Comparison of ENCODE assay signal across 9 cellular contexts in the genomic region with DNA sequence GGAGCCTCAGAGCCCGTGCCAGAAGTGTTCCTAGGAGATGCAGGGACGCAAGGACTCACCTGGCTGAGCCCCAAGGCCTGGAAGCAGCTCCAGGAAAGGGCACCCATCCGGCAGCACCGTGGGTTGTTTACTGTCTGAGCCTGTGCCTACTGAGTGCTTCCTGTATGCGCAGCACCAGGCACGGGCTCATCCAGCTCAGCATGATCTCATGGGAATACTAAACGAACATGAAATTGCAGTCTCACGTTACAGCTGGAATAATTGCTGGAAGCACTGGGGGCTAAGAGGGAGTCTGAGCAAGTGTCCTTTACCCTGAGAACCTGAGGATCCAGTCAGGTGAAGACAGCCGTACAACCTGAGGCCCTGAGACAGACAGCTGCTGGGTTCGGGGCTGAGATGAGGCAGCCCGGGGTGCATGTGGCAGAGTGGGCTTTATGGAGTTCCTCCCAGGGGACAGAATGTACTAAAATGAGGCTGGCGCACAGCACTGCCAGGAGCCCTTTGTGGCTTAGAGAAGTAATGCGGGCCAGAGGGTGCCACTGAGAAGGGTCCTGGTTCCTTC. TPM values are rescaled to one million over a fixed set of nuclear protein-coding genes. Genes with fewer than 3 reads are reported as not detected.
DNase-seq lines count a peak whose midpoint lies in the region; ATAC-seq and TF ChIP-seq lines count a peak whose summit lies in the region.
"Had no signal": no experiment of that assay in that cellular context is flagged by ENCODE, and none has a peak within 500 bp of the region (broad histone marks: within the 10 kb centered on the region; RNA-seq: fewer than 3 reads in every experiment).

No MANE protein-coding gene starts in this region.

- peaks cover 0 to 66% (median 5%) of the 10 kb centered on the region in 3 donors for H3K36me3 ChIP-seq in tibial nerve
- H3K36me3 ChIP-seq in Caco-2 (ENCODE audit: control insufficient read depth, insufficient read depth, low read length) = peaks cover 11% of the 10 kb centered on the region

- H3K27me3 Mint-ChIP-seq in MCF 10A (ENCODE audit: insufficient read depth, unreplicated experiment) (no peaks in the 10 kb centered on the region), Caco-2 (ENCODE audit: insufficient read depth, unreplicated experiment) (no peaks in the 10 kb centered on the region)

- intact Hi-C loops in MCF 10A (cut with micrococcal nuclease) (loop anchor here (5.0 kb wide), 1 partner anchor 94 kb away; no protein-coding TSS in a partner anchor), Caco-2 (cut with micrococcal nuclease; ENCODE audit: unreplicated experiment) (no loop called here), left colon (cut with DNase I, micrococcal nuclease) (loop anchor here in 1 of 2 donors (5.0 to 10.0 kb wide), 2 partner anchors 39 to 111 kb away; no protein-coding TSS in a partner anchor)

- H3K4me3 ChIP-seq in tibial nerve (no peak overlapping the region), Caco-2 (ENCODE audit: low read depth, low read length) (no peak overlapping the region)

- H3K9me3 ChIP-seq in tibial nerve (no peaks in the 10 kb centered on the region), Caco-2 (no peaks in the 10 kb centered on the region)

- H3K27ac Mint-ChIP-seq in MCF 10A (ENCODE audit: low read depth, unreplicated experiment) (no peak overlapping the region), Caco-2 (ENCODE audit: unreplicated experiment) (no peak overlapping the region)

- POLR2A ChIA-PET in MCF 10A (lab: Yijun Ruan, JAX) (interaction anchor here (0.6 to 3.6 kb wide), 2 partner anchors 9 to 55 kb away, joined by 3 to 21 read pairs; no protein-coding TSS in a partner anchor), Caco-2 (lab: Charles Lee) (interaction anchor here (0.8 kb wide), 1 partner anchor 9 kb away, joined by 3 read pairs; no protein-coding TSS in a partner anchor)

- ATAC-seq in GM19351 (IDR thresholded peaks at IDR 0.05; ENCODE audit: unreplicated experiment) = no peak
- no peak for ATAC-seq in left colon

- DNase-seq in T47D (ENCODE audit: low read depth in 1 of 2, low spot score in 1 of 2) = peak; percentile 66 to 76
- DNase-seq in MCF 10A (ENCODE audit: unreplicated experiment) = no peak
- DNase-seq in SHP77 treated with DMSO at 0.1 percent for 48 hours (lab: John Stamatoyannopoulos, UW) = peak; percentile 67
- peak; percentile 39 for DNase-seq in glomerular endothelial cell (ENCODE audit: extremely low read depth, low read depth, low spot score)
- peak in 1 of 2 donors; percentile 9 for DNase-seq in tibial nerve (ENCODE audit: low spot score in 2 of 2)
- DNase-seq in Caco-2 = no peak
- no peak for DNase-seq in left colon

- BruUV-seq in MCF 10A (replicated peaks; lab: Mats Ljungman, UMichigan) = no TSS peak
- BruUV-seq in Caco-2 (replicated peaks; lab: Mats Ljungman, UMichigan) = no TSS peak

- in situ Hi-C loops in T47D (cut with HindIII; ENCODE audit: low pct_unique_long_range_greater_than_20kb, low sequenced_read_pairs) = no loop called here

- peaks cover 0 to 53% (median 4%) of the 10 kb centered on the region in 4 donors for H3K4me1 ChIP-seq in tibial nerve
- H3K4me1 ChIP-seq in Caco-2 = no peaks in the 10 kb centered on the region

- no peak for TF ChIP-seq EP300 in tibial nerve (IDR thresholded peaks at IDR 0.05)

- no peaks in the 10 kb centered on the region for H3K4me1 Mint-ChIP-seq in MCF 10A (ENCODE audit: insufficient read depth, unreplicated experiment)
- H3K4me1 Mint-ChIP-seq in Caco-2 (ENCODE audit: low read depth, unreplicated experiment) = no peaks in the 10 kb centered on the region

- 46 to 53% methylated on average over 7 to 13 of the region's 13 CpGs for WGBS in tibial nerve, 2 donors

- no peak for TF ChIP-seq POLR2A in tibial nerve (IDR thresholded peaks at IDR 0.05)

- CTCF ChIA-PET in MCF 10A (lab: Yijun Ruan, JAX) (interaction anchor here (0.6 to 6.1 kb wide), 9 partner anchors 11 to 1322 kb away, joined by 3 to 67 read pairs (median 4); partner anchors contain the start of gene NRN1L), Caco-2 (lab: Charles Lee) (interaction anchor here (1.9 kb wide), 1 partner anchor 110 kb away, joined by 7 read pairs; no protein-coding TSS in a partner anchor)

- H3K27ac ChIP-seq in tibial nerve = peak overlapping the region; percentile 2 to 62 (median 20)

- H3K27me3 ChIP-seq in tibial nerve = no peaks in the 10 kb centered on the region
- H3K27me3 ChIP-seq in Caco-2 (replicated peaks; ENCODE audit: control insufficient read depth, insufficient read depth, low read length) = no peaks in the 10 kb centered on the region

- H3K36me3 Mint-ChIP-seq in MCF 10A (ENCODE audit: insufficient read depth, unreplicated experiment) = peaks cover 9% of the 10 kb centered on the region
- peaks cover 13% of the 10 kb centered on the region for H3K36me3 Mint-ChIP-seq in Caco-2 (ENCODE audit: insufficient read depth, unreplicated experiment)

- TF ChIP-seq CTCF in MCF 10A (IDR thresholded peaks at IDR 0.05; ENCODE audit: unreplicated experiment) = no peak
- TF ChIP-seq CTCF in tibial nerve (IDR thresholded peaks at IDR 0.05) = no peak
- peak in 1 of 2 experiments; percentile 37 for TF ChIP-seq CTCF in Caco-2 (IDR thresholded peaks at IDR 0.05; ENCODE audit: insufficient read depth in 1 of 2, low read depth in 1 of 2, low read length in 1 of 2, severe bottlenecking in 1 of 2, unreplicated experiment in 1 of 2)

- no peaks in the 10 kb centered on the region for H3K9me3 Mint-ChIP-seq in MCF 10A (ENCODE audit: unreplicated experiment)
- no peaks in the 10 kb centered on the region for H3K9me3 Mint-ChIP-seq in Caco-2 (ENCODE audit: unreplicated experiment)

- H3K4me3 Mint-ChIP-seq in MCF 10A (ENCODE audit: unreplicated experiment) (no peak overlapping the region), Caco-2 (ENCODE audit: unreplicated experiment) (no peak overlapping the region)

RNA-seq across cellular contexts. Expression of gene CTRL, which starts 5.4 kb away (rescaled TPM):
- total RNA-seq in MCF 10A (2022) = 0.52 and 1.6 TPM in 2 replicates
- 0.12 and 0.34 TPM in 2 replicates for total RNA-seq in glomerular endothelial cell
- 1 to 10 TPM in 3 of 4 donors, under 1 TPM in 1; 0.87 to 3.6 (median 1.6) TPM for total RNA-seq in tibial nerve
- total RNA-seq in Caco-2 (2022) = 0.66 and 2.3 TPM in 2 replicates
- 1 to 10 TPM in 1 of 2 donors, under 1 TPM in 1; 0.89 to 1.9 TPM for total RNA-seq in left colon
- total RNA-seq: M059J had no signal

RNA-seq across cellular contexts. Expression of gene PSMB10, which starts 10.4 kb away (rescaled TPM):
- total RNA-seq in MCF 10A (2022) (20.3 and 32.7 TPM in 2 replicates), glomerular endothelial cell (70.6 and 77.1 TPM in 2 replicates), tibial nerve (10 to 100 TPM; 22.9 to 57.6 (median 39.4) TPM), Caco-2 (2022) (26.9 and 31.6 TPM in 2 replicates), left colon (100 to 1,000 TPM; 114 to 164 TPM)

RNA-seq across cellular contexts. Expression of gene LCAT, which starts 17.7 kb away (rescaled TPM):
- total RNA-seq in MCF 10A (2022) (35.3 and 44.5 TPM in 2 replicates), glomerular endothelial cell (8.0 and 20.0 TPM in 2 replicates), tibial nerve (10 to 100 TPM; 17.9 to 43.9 (median 26.8) TPM), Caco-2 (2022) (26.3 and 33.3 TPM in 2 replicates), left colon (1 to 10 TPM; 2.3 to 5.0 TPM)

RNA-seq across cellular contexts. Expression of gene PSKH1, which starts 33.2 kb away (rescaled TPM):
- total RNA-seq in MCF 10A (2022) = 21.7 and 27.9 TPM in 2 replicates
- 22.4 and 36.7 TPM in 2 replicates for total RNA-seq in glomerular endothelial cell
- 10 to 100 TPM; 22.2 to 30.8 (median 24.2) TPM for total RNA-seq in tibial nerve
- total RNA-seq in Caco-2 (2022) = 35.1 and 41.3 TPM in 2 replicates
- total RNA-seq in left colon = 10 to 100 TPM; 31.7 to 36.6 TPM

RNA-seq across cellular contexts. Expression of gene NRN1L, which starts 41.6 kb away (rescaled TPM):
- total RNA-seq in MCF 10A (2022) = 0.81 TPM in 1 of 2 replicates, not detected in the other
- total RNA-seq in glomerular endothelial cell = 0.76 and 1.3 TPM in 2 replicates
- 10 to 100 TPM in 1 of 4 donors, 1 to 10 TPM in 3; 2.0 to 15.1 (median 3.9) TPM for total RNA-seq in tibial nerve
- 0.93 TPM in 1 of 2 replicates, not detected in the other for total RNA-seq in Caco-2 (2022)
- total RNA-seq in left colon = under 1 TPM in 1 of 2 donors, not detected in 1; 0.67 TPM

Comparison
In these comparisons a context has a peak if more than half of its experiments do, and no peak if none do; other contexts are left out.
1. DNase-seq: peak in T47D (2 of 2), SHP77 treated with DMSO at 0.1 percent for 48 hours (single experiment) and glomerular endothelial cell (single experiment); none in MCF 10A (single experiment), Caco-2 (0 of 2) and left colon (0 of 2).